ENCODE assay signal across 8 cellular contexts in genomic region chr1:148595911-148596310, GRCh38. TPM values are rescaled to one million over a fixed set of nuclear protein-coding genes. Genes with fewer than 3 reads are reported as not detected.
DNase-seq lines count a peak whose midpoint lies in the region; ATAC-seq and TF ChIP-seq lines count a peak whose summit lies in the region.
"Not testable (repeated sequence)": the region's sequence is repeated elsewhere in the genome, so short reads cannot be mapped to it uniquely, and the experiment has no call there.

A gene with protein sequence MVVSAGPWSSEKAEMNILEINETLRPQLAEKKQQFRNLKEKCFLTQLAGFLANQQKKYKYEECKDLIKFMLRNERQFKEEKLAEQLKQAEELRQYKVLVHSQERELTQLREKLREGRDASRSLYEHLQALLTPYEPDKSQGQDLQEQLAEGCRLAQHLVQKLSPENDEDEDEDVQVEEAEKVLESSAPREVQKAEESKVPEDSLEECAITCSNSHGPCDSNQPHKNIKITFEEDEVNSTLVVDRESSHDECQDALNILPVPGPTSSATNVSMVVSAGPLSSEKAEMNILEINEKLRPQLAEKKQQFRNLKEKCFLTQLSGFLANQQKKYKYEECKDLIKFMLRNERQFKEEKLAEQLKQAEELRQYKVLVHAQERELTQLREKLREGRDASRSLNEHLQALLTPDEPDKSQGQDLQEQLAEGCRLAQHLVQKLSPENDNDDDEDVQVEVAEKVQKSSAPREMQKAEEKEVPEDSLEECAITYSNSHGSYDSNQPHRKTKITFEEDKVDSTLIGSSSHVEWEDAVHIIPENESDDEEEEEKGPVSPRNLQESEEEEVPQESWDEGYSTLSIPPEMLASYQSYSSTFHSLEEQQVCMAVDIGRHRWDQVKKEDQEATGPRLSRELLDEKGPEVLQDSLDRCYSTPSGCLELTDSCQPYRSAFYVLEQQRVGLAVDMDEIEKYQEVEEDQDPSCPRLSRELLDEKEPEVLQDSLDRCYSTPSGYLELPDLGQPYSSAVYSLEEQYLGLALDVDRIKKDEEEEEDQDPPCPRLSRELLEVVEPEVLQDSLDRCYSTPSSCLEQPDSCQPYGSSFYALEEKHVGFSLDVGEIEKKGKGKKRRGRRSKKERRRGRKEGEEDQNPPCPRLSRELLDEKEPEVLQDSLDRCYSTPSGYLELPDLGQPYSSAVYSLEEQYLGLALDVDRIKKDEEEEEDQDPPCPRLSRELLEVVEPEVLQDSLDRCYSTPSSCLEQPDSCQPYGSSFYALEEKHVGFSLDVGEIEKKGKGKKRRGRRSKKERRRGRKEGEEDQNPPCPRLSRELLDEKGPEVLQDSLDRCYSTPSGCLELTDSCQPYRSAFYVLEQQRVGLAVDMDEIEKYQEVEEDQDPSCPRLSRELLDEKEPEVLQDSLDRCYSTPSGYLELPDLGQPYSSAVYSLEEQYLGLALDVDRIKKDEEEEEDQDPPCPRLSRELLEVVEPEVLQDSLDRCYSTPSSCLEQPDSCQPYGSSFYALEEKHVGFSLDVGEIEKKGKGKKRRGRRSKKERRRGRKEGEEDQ (N-terminal part only) (minus strand): TSS chr1:148596011. CDS start chr1:148595717, 294 bp downstream.

- H3K36me3 ChIP-seq in GM23248 (ENCODE audit: low read depth); SJSA1; endodermal cell (ENCODE audit: control insufficient read depth, insufficient read depth, low read length); sigmoid colon; urinary bladder (ENCODE audit: insufficient read depth): not testable (repeated sequence)

- in situ Hi-C loops in GM23248 (cut with MboI) = not testable (repeated sequence)

- not testable (repeated sequence) for H3F3A ChIP-seq in GM23248 (ENCODE audit: insufficient read depth)

- not testable (repeated sequence) for H3K9me3 Mint-ChIP-seq in activated T-helper 17 cell treated with anti-CD3 and anti-CD28 coated beads, Interleukin-2, amount 50 U/mL, for 72 hours; endodermal cell; immature natural killer cell

- H4K20me1 ChIP-seq in GM23248 (ENCODE audit: insufficient read depth) = not testable (repeated sequence)

- TF ChIP-seq POLR2A in sigmoid colon (IDR thresholded peaks at IDR 0.05) = not testable (repeated sequence)

- not testable (repeated sequence) for H3K27me3 ChIP-seq in GM23248 (replicated peaks; ENCODE audit: insufficient read depth); SJSA1 (replicated peaks); endodermal cell (ENCODE audit: control insufficient read depth, insufficient read depth, low read length, poor library complexity, severe bottlenecking); sigmoid colon

- not testable (repeated sequence) for H3K79me2 ChIP-seq in GM23248 (ENCODE audit: insufficient read depth)

- H3K9ac ChIP-seq in GM23248; endodermal cell (ENCODE audit: extremely low read depth, low read length, poor library complexity, severe bottlenecking): not testable (repeated sequence)

- not testable (repeated sequence) for DNase-seq in GM23248; SJSA1 (ENCODE audit: low read depth in 1 of 2, low spot score in 2 of 2); endodermal cell; immature natural killer cell; myocyte (ENCODE audit: low read depth); sigmoid colon

- not testable (repeated sequence) for TF ChIP-seq CTCF in endodermal cell (conservative IDR thresholded peaks at IDR 0.05); sigmoid colon (IDR thresholded peaks at IDR 0.05)

- no CpG with 5 or more reads among the region's 5 CpGs for WGBS in GM23248 (ENCODE audit: low coverage in 1 of 2, low lambda C conversion rate in 2 of 2, missing lambda C conversion rate in 2 of 2), 2 experiments
- no CpG with 5 or more reads among the region's 5 CpGs for WGBS in endodermal cell (ENCODE audit: insufficient coverage in 1 of 2, insufficient read length in 1 of 2), 2 experiments
- no CpG with 5 or more reads among the region's 5 CpGs for WGBS in sigmoid colon, 2 donors
- WGBS in urinary bladder = no CpG with 5 or more reads among the region's 5 CpGs

- ATAC-seq in activated T-helper 17 cell treated with anti-CD3 and anti-CD28 coated beads, Interleukin-2, amount 50 U/mL, for 72 hours (replicated peaks) = not testable (repeated sequence)

- not testable (repeated sequence) for H2AFZ ChIP-seq in GM23248

- H3K9me3 ChIP-seq in GM23248 (ENCODE audit: low read depth); SJSA1 (replicated peaks); endodermal cell (ENCODE audit: control insufficient read depth, low read length); sigmoid colon: not testable (repeated sequence)

- H3K36me3 Mint-ChIP-seq in activated T-helper 17 cell treated with anti-CD3 and anti-CD28 coated beads, Interleukin-2, amount 50 U/mL, for 72 hours (ENCODE audit: low read depth); endodermal cell (ENCODE audit: low read depth); immature natural killer cell: not testable (repeated sequence)

- not testable (repeated sequence) for H3K27ac Mint-ChIP-seq in activated T-helper 17 cell treated with anti-CD3 and anti-CD28 coated beads, Interleukin-2, amount 50 U/mL, for 72 hours; endodermal cell; immature natural killer cell

- not testable (repeated sequence) for H3K4me3 ChIP-seq in GM23248; SJSA1; endodermal cell (ENCODE audit: low read length); sigmoid colon; urinary bladder (ENCODE audit: low read depth, low read length)

- H3K4me1 ChIP-seq in GM23248 (ENCODE audit: insufficient read depth); SJSA1 (replicated peaks); endodermal cell (ENCODE audit: control insufficient read depth, insufficient read depth, low read length); sigmoid colon; urinary bladder (ENCODE audit: insufficient read depth): not testable (repeated sequence)

- TF ChIP-seq EP300 in sigmoid colon (IDR thresholded peaks at IDR 0.05) = not testable (repeated sequence)

- H3K27ac ChIP-seq in GM23248; SJSA1; endodermal cell (ENCODE audit: low read depth, low read length); sigmoid colon; urinary bladder (ENCODE audit: low read depth): not testable (repeated sequence)

- H3K4me2 ChIP-seq in GM23248 (ENCODE audit: unreplicated experiment) = not testable (repeated sequence)

- intact Hi-C loops in sigmoid colon (cut with DNase I) = not testable (repeated sequence)

- H3K4me3 Mint-ChIP-seq in activated T-helper 17 cell treated with anti-CD3 and anti-CD28 coated beads, Interleukin-2, amount 50 U/mL, for 72 hours; endodermal cell; immature natural killer cell: not testable (repeated sequence)

- not testable (repeated sequence) for H3K27me3 Mint-ChIP-seq in activated T-helper 17 cell treated with anti-CD3 and anti-CD28 coated beads, Interleukin-2, amount 50 U/mL, for 72 hours; endodermal cell (ENCODE audit: insufficient read depth); immature natural killer cell (ENCODE audit: low read depth in 3 of 3)

- not testable (repeated sequence) for H3K4me1 Mint-ChIP-seq in activated T-helper 17 cell treated with anti-CD3 and anti-CD28 coated beads, Interleukin-2, amount 50 U/mL, for 72 hours; endodermal cell; immature natural killer cell

- H3K9me2 ChIP-seq in GM23248 (ENCODE audit: insufficient read depth) = not testable (repeated sequence)

RNA-seq across cellular contexts. Expression of the gene that starts here (rescaled TPM):
- total RNA-seq in GM23248 (2014; rRNA removed; shearing (Covaris generic)) = 33.4 and 48.7 TPM in 2 replicates
- polyA plus RNA-seq in GM23248 (2016; fragmentation: Nextera tagmentation; extraction: Ambion mirVana) (19.5 and 21.4 TPM in 2 replicates), immature natural killer cell (10 to 100 TPM in 2 of 3 donors, 1 to 10 TPM in 1; 9.9 to 11.1 (median 10.1) TPM), sigmoid colon (10 to 100 TPM; 12.0 to 13.3 (median 13.2) TPM), urinary bladder (12.9 TPM)
- total RNA-seq in SJSA1 (2014; rRNA removed; shearing (Covaris generic)) = 25.5 and 34.7 TPM in 2 replicates
- 10 to 100 TPM; 14.1 to 25.6 TPM for total RNA-seq in activated T-helper 17 cell treated with anti-CD3 and anti-CD28 coated beads, Interleukin-2, amount 50 U/mL, for 72 hours
- total RNA-seq in endodermal cell (10 to 100 TPM; 13.4 to 27.0 TPM), myocyte (17.9 and 18.0 TPM in 2 replicates), sigmoid colon (10 to 100 TPM; 10.2 to 28.2 (median 21.7) TPM), urinary bladder (41.8 TPM)
- polyA plus RNA-seq in endodermal cell (2013, experiment 1 of 2) = 9.5 TPM
- polyA plus RNA-seq in endodermal cell (2013, experiment 2 of 2) = 8.9 TPM
- 24.8 TPM for polyA plus RNA-seq in myocyte (2012)
